ENCODE assay signal across 16 cellular contexts in the genomic region with DNA sequence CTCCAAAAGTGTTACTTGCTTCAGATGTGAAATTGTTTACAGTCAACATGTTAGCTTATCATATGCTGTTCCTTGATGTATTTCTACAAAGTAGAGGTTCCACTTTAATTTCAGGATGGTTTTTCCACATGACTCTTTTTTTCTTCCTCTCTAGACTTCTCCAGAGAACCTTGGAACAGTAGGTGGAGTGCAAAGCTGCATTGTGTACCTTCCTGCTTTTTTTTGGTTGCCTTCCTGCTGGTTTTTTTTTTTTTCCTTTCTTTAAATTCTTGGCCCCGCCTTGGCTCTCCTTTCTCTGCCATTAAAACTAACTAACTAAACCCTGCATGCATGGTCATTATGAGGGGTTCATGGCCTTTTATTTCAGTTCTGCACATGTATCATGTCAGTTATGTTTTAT.
"Had no signal": no experiment of that assay in that cellular context is flagged by ENCODE, and none has a peak within 500 bp of the region (broad histone marks: within the 10 kb centered on the region; RNA-seq: fewer than 3 reads in every experiment).

No MANE protein-coding gene starts in this region.

- H3K27me3 ChIP-seq: esophagus muscularis mucosa, gastrocnemius medialis, suprapubic skin, thyroid gland had no signal

- H3K27me3 Mint-ChIP-seq: dendritic cell treated with granulocyte-macrophage colony-stimulating factor and Interleukin-4, amounts not matched to agents 40 ng/mL and 50 ng/mL, for 4 days; naive thymus-derived CD8-positive, alpha-beta T cell; type B pancreatic cell had no signal

- DNase-seq: cerebellar nuclear complex; gastrocnemius medialis; immature natural killer cell; mammary epithelial cell; naive thymus-derived CD8-positive, alpha-beta T cell; posterior cingulate gyrus; right cardiac atrium; small intestine; stimulated activated CD4-positive, alpha-beta T cell treated with anti-CD3 and anti-CD28 coated beads, Interleukin-2, amount 100 ng/mL, for 48 hours; stimulated activated naive CD4-positive, alpha-beta T cell treated with Interleukin-2 at 50 U/mL for 16 hours; thyroid gland had no signal

- H3K4me3 Mint-ChIP-seq: dendritic cell treated with granulocyte-macrophage colony-stimulating factor and Interleukin-4, amounts not matched to agents 40 ng/mL and 50 ng/mL, for 4 days; immature natural killer cell; naive thymus-derived CD8-positive, alpha-beta T cell; type B pancreatic cell had no signal

- ATAC-seq: gastrocnemius medialis; naive thymus-derived CD8-positive, alpha-beta T cell had no signal

- H3K9me3 Mint-ChIP-seq: dendritic cell treated with granulocyte-macrophage colony-stimulating factor and Interleukin-4, amounts not matched to agents 40 ng/mL and 50 ng/mL, for 4 days; immature natural killer cell; naive thymus-derived CD8-positive, alpha-beta T cell; type B pancreatic cell had no signal

- H3K36me3 ChIP-seq: thyroid gland had no signal

- H3K27ac ChIP-seq: epithelial cell of prostate, suprapubic skin, thyroid gland had no signal

- H3K9me3 ChIP-seq: esophagus muscularis mucosa, gastrocnemius medialis, suprapubic skin, thyroid gland had no signal

- H3K27ac Mint-ChIP-seq: dendritic cell treated with granulocyte-macrophage colony-stimulating factor and Interleukin-4, amounts not matched to agents 40 ng/mL and 50 ng/mL, for 4 days; type B pancreatic cell had no signal

- H3K4me3 ChIP-seq: esophagus muscularis mucosa, gastrocnemius medialis, suprapubic skin, thyroid gland had no signal
